In genomic region chr1:182193908-182194550, GRCh38 we compare ENCODE assay signal across 13 cellular contexts.
A peak's percentile ranks its signal among the peaks of the same experiment; 100 is the strongest.
DNase-seq lines count a peak whose midpoint lies in the region; TF ChIP-seq lines count a peak whose summit lies in the region.
"Had no signal": no experiment of that assay in that cellular context is flagged by ENCODE, and none has a peak within 500 bp of the region (broad histone marks: within the 10 kb centered on the region; RNA-seq: fewer than 3 reads in every experiment).

No MANE protein-coding gene starts in this region.

- no peak for TF ChIP-seq POLR2A in sigmoid colon (IDR thresholded peaks at IDR 0.05)

- H3K4me1 Mint-ChIP-seq in glutamatergic neuron (ENCODE audit: low read depth, unreplicated experiment): peaks cover 4% of the 10 kb centered on the region
- H3K4me1 Mint-ChIP-seq: stimulated activated naive B cell treated with anti-CD40 and anti-IgM and Interleukin-4, amounts not matched to agents 10 μg/mL and 1 μg/mL and 100 μg/mL, for 72 hours had no signal

- DNase-seq in GM04504 (ENCODE audit: low read depth) (peak; percentile 81), OCI-M1 (lab: John Stamatoyannopoulos, UW) (peak; percentile 60), fibroblast of villous mesenchyme (ENCODE audit: low read depth) (peak; percentile 88), sigmoid colon (peak; percentile 81), NCI-H748 (lab: John Stamatoyannopoulos, UW; ENCODE audit: unreplicated experiment) (no peak), glutamatergic neuron (no peak), NCI-H1092 (lab: John Stamatoyannopoulos, UW) (no peak), hippocampal formation (lab: John Stamatoyannopoulos, UW) (no peak)
- DNase-seq: activated CD4-positive, alpha-beta T cell treated with anti-CD3 and anti-CD28 coated beads for 36 hours; central memory CD4-positive, alpha-beta T cell; NCI-H524 treated with DMSO at 0.1 percent for 48 hours; stimulated activated naive B cell treated with anti-CD40 and anti-IgM and Interleukin-4, amounts not matched to agents 10 μg/mL and 1 μg/mL and 100 μg/mL, for 72 hours had no signal

- TF ChIP-seq CTCF in fibroblast of villous mesenchyme (IDR thresholded peaks at IDR 0.05; ENCODE audit: insufficient read depth, low read depth, low read length) (no peak), sigmoid colon (IDR thresholded peaks at IDR 0.05) (no peak), glutamatergic neuron (IDR thresholded peaks at IDR 0.05; ENCODE audit: partially characterized antibody, unreplicated experiment) (no peak)

- no peaks in the 10 kb centered on the region for H3K9me3 Mint-ChIP-seq in glutamatergic neuron (ENCODE audit: unreplicated experiment)
- H3K9me3 Mint-ChIP-seq: activated T-helper 1 cell treated with anti-CD3 and anti-CD28 coated beads, Interleukin-12 subunit alpha, Interleukin-12 subunit beta, Interleukin-2, Interleukin-4 antibody, amounts not matched to agents 30 ng/mL and 10 ng/mL and 1 ng/mL, durations not matched to agents 14 hours and 24 hours and 36 hours; stimulated activated naive B cell treated with anti-CD40 and anti-IgM and Interleukin-4, amounts not matched to agents 10 μg/mL and 1 μg/mL and 100 μg/mL, for 72 hours had no signal

- H3K9me3 ChIP-seq in sigmoid colon: no peaks in the 10 kb centered on the region

- H3K4me3 Mint-ChIP-seq in glutamatergic neuron (ENCODE audit: unreplicated experiment): no peak overlapping the region
- H3K4me3 Mint-ChIP-seq: activated CD4-positive, alpha-beta T cell treated with anti-CD3 and anti-CD28 coated beads for 36 hours; activated T-helper 1 cell treated with anti-CD3 and anti-CD28 coated beads, Interleukin-12 subunit alpha, Interleukin-12 subunit beta, Interleukin-2, Interleukin-4 antibody, amounts not matched to agents 30 ng/mL and 10 ng/mL and 1 ng/mL, durations not matched to agents 14 hours and 24 hours and 36 hours; stimulated activated naive B cell treated with anti-CD40 and anti-IgM and Interleukin-4, amounts not matched to agents 10 μg/mL and 1 μg/mL and 100 μg/mL, for 72 hours had no signal

- no peaks in the 10 kb centered on the region for H3K36me3 Mint-ChIP-seq in glutamatergic neuron (ENCODE audit: unreplicated experiment)
- H3K36me3 Mint-ChIP-seq: stimulated activated naive B cell treated with anti-CD40 and anti-IgM and Interleukin-4, amounts not matched to agents 10 μg/mL and 1 μg/mL and 100 μg/mL, for 72 hours had no signal

- H3K27ac Mint-ChIP-seq in glutamatergic neuron (ENCODE audit: unreplicated experiment): no peak overlapping the region
- H3K27ac Mint-ChIP-seq: activated CD4-positive, alpha-beta T cell treated with anti-CD3 and anti-CD28 coated beads for 36 hours; activated T-helper 1 cell treated with anti-CD3 and anti-CD28 coated beads, Interleukin-12 subunit alpha, Interleukin-12 subunit beta, Interleukin-2, Interleukin-4 antibody, amounts not matched to agents 30 ng/mL and 10 ng/mL and 1 ng/mL, durations not matched to agents 14 hours and 24 hours and 36 hours; stimulated activated naive B cell treated with anti-CD40 and anti-IgM and Interleukin-4, amounts not matched to agents 10 μg/mL and 1 μg/mL and 100 μg/mL, for 72 hours had no signal

- no peaks in the 10 kb centered on the region for H3K4me1 ChIP-seq in sigmoid colon

- 88 to 90% methylated on average over 4 of the region's 4 CpGs for WGBS in sigmoid colon, 2 donors

- no peaks in the 10 kb centered on the region for H3K36me3 ChIP-seq in sigmoid colon

- H3K4me3 ChIP-seq in fibroblast of villous mesenchyme (ENCODE audit: low read depth, low read length): no peak overlapping the region
- no peak overlapping the region for H3K4me3 ChIP-seq in sigmoid colon

- TF ChIP-seq EP300 in sigmoid colon (IDR thresholded peaks at IDR 0.05): no peak

- no peaks in the 10 kb centered on the region for H3K27me3 Mint-ChIP-seq in glutamatergic neuron (ENCODE audit: unreplicated experiment)

- intact Hi-C loops in sigmoid colon (cut with DNase I): no loop called here

- no peaks in the 10 kb centered on the region for H3K27me3 ChIP-seq in sigmoid colon

- no peak overlapping the region for H3K27ac ChIP-seq in sigmoid colon

Comparison
In these comparisons a context has a peak if more than half of its experiments do, and no peak if none do; other contexts are left out.
1. DNase-seq: peak in GM04504 (single experiment), OCI-M1 (single experiment), fibroblast of villous mesenchyme (single experiment) and sigmoid colon (single experiment); none in NCI-H748 (single experiment), glutamatergic neuron (single experiment), NCI-H1092 (single experiment) and hippocampal formation (0 of 2).